In the genomic region with DNA sequence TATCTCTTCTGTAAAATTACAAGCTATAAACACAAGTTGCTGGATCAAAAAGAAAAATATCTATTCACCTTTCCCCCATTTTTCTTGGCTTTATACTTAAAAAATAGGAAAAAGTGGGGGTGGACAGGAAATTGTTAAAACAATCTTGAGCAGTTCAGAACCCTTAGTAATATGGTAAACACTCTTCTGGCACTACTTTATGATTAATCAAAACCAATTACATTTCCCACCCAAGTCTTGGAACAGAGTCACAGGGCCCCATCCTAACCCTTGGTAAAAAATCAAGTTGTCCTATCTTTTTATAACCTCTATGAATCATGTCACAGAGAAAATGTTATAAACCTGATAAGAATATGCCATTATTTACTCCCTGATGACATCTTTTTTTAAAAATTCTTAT, we compare ENCODE assay signal across 36 cellular contexts.
"Had no signal": no experiment of that assay in that cellular context is flagged by ENCODE, and none has a peak within 500 bp of the region (broad histone marks: within the 10 kb centered on the region; RNA-seq: fewer than 3 reads in every experiment).

No MANE protein-coding gene starts in this region.

- H3K9me3 ChIP-seq: adrenal gland, ascending aorta, body of pancreas, breast epithelium had no signal

- H3K27me3 ChIP-seq: adrenal gland, ascending aorta, body of pancreas, brain microvascular endothelial cell, breast epithelium, cardiac muscle cell had no signal

- H3K4me3 ChIP-seq: adrenal gland, ascending aorta, body of pancreas, breast epithelium, cardiac muscle cell had no signal

- H3K4me3 Mint-ChIP-seq: activated naive CD4-positive, alpha-beta T cell treated with anti-CD3 and anti-CD28 coated beads for 36 hours; activated naive CD4-positive, alpha-beta T cell treated with anti-CD3 and anti-CD28 coated beads, Interleukin-2, amount 10 ng/mL, durations not matched to agents 7 days and 5 days; activated naive CD4-positive, alpha-beta T cell treated with anti-CD3 and anti-CD28 coated beads, Interleukin-2, amount 50 U/mL, for 24 hours; activated naive CD8-positive, alpha-beta T cell; activated naive CD8-positive, alpha-beta T cell treated with anti-CD3 and anti-CD28 coated beads for 36 hours; activated naive CD8-positive, alpha-beta T cell treated with anti-CD3 and anti-CD28 coated beads, Interleukin-2, amount 10 ng/mL, durations not matched to agents 7 days and 5 days; activated naive CD8-positive, alpha-beta T cell treated with anti-CD3 and anti-CD28 coated beads, Interleukin-2, amount 50 U/mL, for 24 hours; activated T-cell treated with anti-CD3 and anti-CD28 coated beads, Interleukin-2, amount 50 U/mL, for 24 hours; activated T-cell treated with anti-CD3 and anti-CD28 coated beads, Interleukin-2, amount 50 U/mL, for 4 hours; activated T-cell treated with anti-CD3 and anti-CD28 coated beads, Interleukin-2, amount 50 U/mL, for 72 hours; activated T-helper 1 cell treated with anti-CD3 and anti-CD28 coated beads, Interleukin-12 subunit alpha, Interleukin-12 subunit beta, Interleukin-2, Interleukin-4 antibody, amounts not matched to agents 30 ng/mL and 10 ng/mL and 1 ng/mL, durations not matched to agents 14 hours and 24 hours and 36 hours; activated T-helper 17 cell treated with anti-CD3 and anti-CD28 coated beads, Interleukin-2, amount 50 U/mL, for 72 hours; brain; central memory CD8-positive, alpha-beta T cell had no signal

- H3K27ac Mint-ChIP-seq: activated naive CD4-positive, alpha-beta T cell treated with anti-CD3 and anti-CD28 coated beads for 36 hours; activated naive CD4-positive, alpha-beta T cell treated with anti-CD3 and anti-CD28 coated beads, Interleukin-2, amount 10 ng/mL, durations not matched to agents 7 days and 5 days; activated naive CD4-positive, alpha-beta T cell treated with anti-CD3 and anti-CD28 coated beads, Interleukin-2, amount 50 U/mL, for 24 hours; activated naive CD8-positive, alpha-beta T cell; activated naive CD8-positive, alpha-beta T cell treated with anti-CD3 and anti-CD28 coated beads for 36 hours; activated naive CD8-positive, alpha-beta T cell treated with anti-CD3 and anti-CD28 coated beads, Interleukin-2, amount 10 ng/mL, durations not matched to agents 7 days and 5 days; activated naive CD8-positive, alpha-beta T cell treated with anti-CD3 and anti-CD28 coated beads, Interleukin-2, amount 50 U/mL, for 24 hours; activated T-cell treated with anti-CD3 and anti-CD28 coated beads, Interleukin-2, amount 50 U/mL, for 24 hours; activated T-cell treated with anti-CD3 and anti-CD28 coated beads, Interleukin-2, amount 50 U/mL, for 72 hours; activated T-helper 1 cell treated with anti-CD3 and anti-CD28 coated beads, Interleukin-12 subunit alpha, Interleukin-12 subunit beta, Interleukin-2, Interleukin-4 antibody, amounts not matched to agents 30 ng/mL and 10 ng/mL and 1 ng/mL, durations not matched to agents 14 hours and 24 hours and 36 hours; activated T-helper 17 cell treated with anti-CD3 and anti-CD28 coated beads, Interleukin-2, amount 50 U/mL, for 72 hours; activated T-helper 2 cell treated with anti-CD3 and anti-CD28 coated beads, Interferon-gamma antibody, Interleukin-2, Interleukin-4, amounts not matched to agents 10 μg/mL and 5 μg/mL and 100 μg/mL, durations not matched to agents 14 hours and 24 hours and 36 hours had no signal

- H3K9me3 Mint-ChIP-seq: activated naive CD4-positive, alpha-beta T cell treated with anti-CD3 and anti-CD28 coated beads for 36 hours; activated naive CD4-positive, alpha-beta T cell treated with anti-CD3 and anti-CD28 coated beads, Interleukin-2, amount 10 ng/mL, durations not matched to agents 7 days and 5 days; activated naive CD8-positive, alpha-beta T cell treated with anti-CD3 and anti-CD28 coated beads for 36 hours had no signal

- H3K36me3 ChIP-seq: adrenal gland, ascending aorta, brain microvascular endothelial cell, breast epithelium, cardiac muscle cell had no signal

- H3K27me3 Mint-ChIP-seq: activated naive CD4-positive, alpha-beta T cell treated with anti-CD3 and anti-CD28 coated beads, Interleukin-2, amount 10 ng/mL, durations not matched to agents 7 days and 5 days; activated naive CD4-positive, alpha-beta T cell treated with anti-CD3 and anti-CD28 coated beads, Interleukin-2, amount 50 U/mL, for 24 hours; activated naive CD8-positive, alpha-beta T cell; activated naive CD8-positive, alpha-beta T cell treated with anti-CD3 and anti-CD28 coated beads, Interleukin-2, amount 10 ng/mL, durations not matched to agents 7 days and 5 days; activated naive CD8-positive, alpha-beta T cell treated with anti-CD3 and anti-CD28 coated beads, Interleukin-2, amount 50 U/mL, for 24 hours; activated T-cell treated with anti-CD3 and anti-CD28 coated beads, Interleukin-2, amount 50 U/mL, for 24 hours; activated T-helper 17 cell treated with anti-CD3 and anti-CD28 coated beads, Interleukin-2, amount 50 U/mL, for 72 hours; brain; central memory CD8-positive, alpha-beta T cell had no signal

- H3K4me1 Mint-ChIP-seq: activated naive CD4-positive, alpha-beta T cell treated with anti-CD3 and anti-CD28 coated beads, Interleukin-2, amount 10 ng/mL, durations not matched to agents 7 days and 5 days; activated naive CD4-positive, alpha-beta T cell treated with anti-CD3 and anti-CD28 coated beads, Interleukin-2, amount 50 U/mL, for 24 hours; activated naive CD8-positive, alpha-beta T cell treated with anti-CD3 and anti-CD28 coated beads for 36 hours; activated naive CD8-positive, alpha-beta T cell treated with anti-CD3 and anti-CD28 coated beads, Interleukin-2, amount 10 ng/mL, durations not matched to agents 7 days and 5 days; activated naive CD8-positive, alpha-beta T cell treated with anti-CD3 and anti-CD28 coated beads, Interleukin-2, amount 50 U/mL, for 24 hours; activated T-helper 17 cell treated with anti-CD3 and anti-CD28 coated beads, Interleukin-2, amount 50 U/mL, for 72 hours; brain; central memory CD8-positive, alpha-beta T cell had no signal

- DNase-seq: activated effector memory CD4-positive, alpha-beta T cell treated with anti-CD3 and anti-CD28 coated beads, Interleukin-2, amount 50 U/mL, for 16 hours; activated effector memory CD4-positive, alpha-beta T cell treated with Interleukin-2 at 50 U/mL for 16 hours; activated gamma-delta T cell; activated gamma-delta T cell treated with Interleukin-2 at 50 U/mL for 16 hours; activated naive CD4-positive, alpha-beta T cell treated with anti-CD3 and anti-CD28 coated beads for 36 hours; activated naive CD4-positive, alpha-beta T cell treated with anti-CD3 and anti-CD28 coated beads, Interleukin-2, amount 10 ng/mL, durations not matched to agents 7 days and 5 days; activated naive CD4-positive, alpha-beta T cell treated with anti-CD3 and anti-CD28 coated beads, Interleukin-2, amount 50 U/mL, for 16 hours; activated naive CD4-positive, alpha-beta T cell treated with Interleukin-2 at 50 U/mL for 16 hours; activated naive CD8-positive, alpha-beta T cell treated with anti-CD3 and anti-CD28 coated beads for 36 hours; activated naive CD8-positive, alpha-beta T cell treated with anti-CD3 and anti-CD28 coated beads, Interleukin-2, amount 10 ng/mL, durations not matched to agents 7 days and 5 days; activated naive CD8-positive, alpha-beta T cell treated with anti-CD3 and anti-CD28 coated beads, Interleukin-2, amount 50 U/mL, for 24 hours; activated T-cell treated with anti-CD3 and anti-CD28 coated beads, Interleukin-2, amount 50 U/mL, for 24 hours; activated T-cell treated with anti-CD3 and anti-CD28 coated beads, Interleukin-2, amount 50 U/mL, for 4 hours; activated T-cell treated with anti-CD3 and anti-CD28 coated beads, Interleukin-2, amount 50 U/mL, for 48 hours; activated T-cell treated with anti-CD3 and anti-CD28 coated beads, Interleukin-2, amount 50 U/mL, for 72 hours; adrenal gland; amniotic stem cell; amygdala; anterior cingulate cortex; aorta; body of pancreas; brain microvascular endothelial cell; caudate nucleus; central memory CD4-positive, alpha-beta T cell; cerebellar nuclear complex had no signal

- H3K27ac ChIP-seq: adrenal gland, ascending aorta, body of pancreas, brain microvascular endothelial cell, breast epithelium, cardiac muscle cell had no signal

- H3K36me3 Mint-ChIP-seq: activated naive CD4-positive, alpha-beta T cell treated with anti-CD3 and anti-CD28 coated beads, Interleukin-2, amount 10 ng/mL, durations not matched to agents 7 days and 5 days; activated naive CD4-positive, alpha-beta T cell treated with anti-CD3 and anti-CD28 coated beads, Interleukin-2, amount 50 U/mL, for 24 hours; activated naive CD8-positive, alpha-beta T cell; activated naive CD8-positive, alpha-beta T cell treated with anti-CD3 and anti-CD28 coated beads for 36 hours; activated naive CD8-positive, alpha-beta T cell treated with anti-CD3 and anti-CD28 coated beads, Interleukin-2, amount 10 ng/mL, durations not matched to agents 7 days and 5 days; brain had no signal

- H3K4me1 ChIP-seq: adrenal gland, ascending aorta, body of pancreas, breast epithelium had no signal

- ATAC-seq: activated naive CD4-positive, alpha-beta T cell treated with anti-CD3 and anti-CD28 coated beads, Interleukin-2, amount 50 U/mL, for 72 hours; activated naive CD8-positive, alpha-beta T cell treated with anti-CD3 and anti-CD28 coated beads, Interleukin-2, amount 50 U/mL, for 24 hours; activated T-cell treated with anti-CD3 and anti-CD28 coated beads, Interleukin-2, amount 50 U/mL, for 4 hours; activated T-cell treated with anti-CD3 and anti-CD28 coated beads, Interleukin-2, amount 50 U/mL, for 72 hours; activated T-helper 17 cell treated with anti-CD3 and anti-CD28 coated beads, Interleukin-2, amount 50 U/mL, for 72 hours; body of pancreas had no signal
